20 cellular contexts compared by ENCODE assay signal in genomic region chr3:7484636-7485035, GRCh38.
DNase-seq lines count a peak whose midpoint lies in the region; ATAC-seq and TF ChIP-seq lines count a peak whose summit lies in the region.
"Had no signal": no experiment of that assay in that cellular context is flagged by ENCODE, and none has a peak within 500 bp of the region (broad histone marks: within the 10 kb centered on the region; RNA-seq: fewer than 3 reads in every experiment).

No MANE protein-coding gene starts in this region.

- no peaks in the 10 kb centered on the region for H4K20me1 ChIP-seq in HCT116 (ENCODE audit: insufficient read depth)

- CTCF ChIA-PET in HCT116 (lab: Charles Lee), result no interaction called here
- CTCF ChIA-PET in activated CD4-positive, alpha-beta T cell treated with anti-CD3 and anti-CD28 coated beads for 36 hours (lab: Charles Lee), result interaction anchor here (0.7 kb wide), 1 partner anchor 84 kb away, joined by 3 read pairs; no protein-coding TSS in a partner anchor

- no peak overlapping the region for H3K4me3 Mint-ChIP-seq in activated CD4-positive, alpha-beta T cell treated with anti-CD3 and anti-CD28 coated beads for 36 hours
- H3K4me3 Mint-ChIP-seq: HFFc6 had no signal

- no peak overlapping the region for H2AFZ ChIP-seq in HCT116 (ENCODE audit: low read depth, low read length, poor library complexity, severe bottlenecking)

- ATAC-seq in HCT116 (no peak), omental fat pad (ENCODE audit: low FRiP score) (no peak)
- ATAC-seq in activated CD4-positive, alpha-beta T cell treated with anti-CD3 and anti-CD28 coated beads for 36 hours, result no peak
- ATAC-seq: A549, Panc1 had no signal

- RAD21 ChIA-PET in HCT116 (lab: Charles Lee; ENCODE audit: low non-redundant PET in 1 of 2, low total read pairs in 2 of 2, uncharacterized antibody in 2 of 2, unreplicated experiment in 2 of 2), result no interaction called here

- H3K4me1 Mint-ChIP-seq in activated CD4-positive, alpha-beta T cell treated with anti-CD3 and anti-CD28 coated beads for 36 hours, result no peaks in the 10 kb centered on the region

- no peaks in the 10 kb centered on the region for H3K9me2 ChIP-seq in HCT116 (ENCODE audit: insufficient read depth)

- POLR2A ChIA-PET in HCT116 (lab: Charles Lee), result interaction anchor here (0.6 kb wide), 1 partner anchor 61 kb away, joined by 7 read pairs; no protein-coding TSS in a partner anchor
- POLR2A ChIA-PET in activated CD4-positive, alpha-beta T cell treated with anti-CD3 and anti-CD28 coated beads for 36 hours (lab: Charles Lee), result no interaction called here

- intact Hi-C loops in HCT116 (cut with micrococcal nuclease), result no loop called here
- intact Hi-C loops in activated CD4-positive, alpha-beta T cell treated with anti-CD3 and anti-CD28 coated beads for 36 hours (cut with DNase I, micrococcal nuclease), result no loop called here

- H3K27me3 ChIP-seq in HCT116 (ENCODE audit: insufficient read depth, low read length), result no peaks in the 10 kb centered on the region
- no peaks in the 10 kb centered on the region for H3K27me3 ChIP-seq in WERI-Rb-1 (ENCODE audit: insufficient read depth, low read depth, severe bottlenecking)

- H3K4me2 ChIP-seq in HCT116 (ENCODE audit: low read length), result 0 out of 2 replicates have a peak overlapping the region, but pooled peaks have one; percentile 8
- H3K4me2 ChIP-seq: A549 had no signal

- DNase-seq in HCT116 (ENCODE audit: low read depth, low spot score) (no peak), astrocyte of the cerebellum (ENCODE audit: low read depth) (peak; percentile 68), epithelial cell of prostate (ENCODE audit: low read depth, low spot score) (peak; percentile 33), lung microvascular endothelial cell (ENCODE audit: low read depth in 2 of 2) (peak; percentile 13 to 17), omental fat pad (ENCODE audit: low spot score) (no peak), AG20443 (ENCODE audit: low spot score) (no peak), WERI-Rb-1 (no peak)
- no peak for DNase-seq in activated CD4-positive, alpha-beta T cell treated with anti-CD3 and anti-CD28 coated beads for 36 hours
- DNase-seq: AML-193, GOT3, HFFc6, IMR-90, MV-4-11, NCI-H1417 treated with DMSO at 0.1 percent for 48 hours, NCI-H2029, NCI-H2171 treated with DMSO at 0.1 percent for 48 hours, NCI-H510A, SHP77 treated with DMSO at 0.1 percent for 48 hours had no signal

- peaks cover 0 to 10% of the 10 kb centered on the region in 2 experiments; a peak in 2 of 4 replicates for H3K4me1 ChIP-seq in HCT116 (ENCODE audit: control insufficient read depth in 1 of 2, insufficient read depth in 2 of 2, low read length in 2 of 2)
- H3K4me1 ChIP-seq: A549 had no signal

- H3K9me3 ChIP-seq in HCT116 (ENCODE audit: control insufficient read depth in 1 of 2, insufficient read depth in 1 of 2, low read depth in 1 of 2, low read length in 2 of 2), result no peaks in the 10 kb centered on the region
- no peaks in the 10 kb centered on the region for H3K9me3 ChIP-seq in WERI-Rb-1 (ENCODE audit: severe bottlenecking)
- H3K9me3 ChIP-seq: A549 had no signal

- no peaks in the 10 kb centered on the region for H3K79me2 ChIP-seq in HCT116 (ENCODE audit: insufficient read depth, low read length)

- no peaks in the 10 kb centered on the region for H3K36me3 Mint-ChIP-seq in activated CD4-positive, alpha-beta T cell treated with anti-CD3 and anti-CD28 coated beads for 36 hours (ENCODE audit: low read depth)

- H3K27me3 Mint-ChIP-seq in activated CD4-positive, alpha-beta T cell treated with anti-CD3 and anti-CD28 coated beads for 36 hours, result no peaks in the 10 kb centered on the region

- no peak for TF ChIP-seq RAD21 in HCT116 (IDR thresholded peaks at IDR 0.05; ENCODE audit: low read depth)

- H3K9ac ChIP-seq in HCT116 (ENCODE audit: low read length), result no peak overlapping the region

- no TSS peak for BruUV-seq in HCT116 (replicated peaks; lab: Mats Ljungman, UMichigan)

- no peak overlapping the region for H3K4me3 ChIP-seq in HCT116 (replicated peaks in 1 of 2; ENCODE audit: low read depth in 1 of 2, low read length in 2 of 2)
- no peak overlapping the region for H3K4me3 ChIP-seq in astrocyte of the cerebellum (ENCODE audit: low read depth, low read length)
- H3K4me3 ChIP-seq in WERI-Rb-1 (ENCODE audit: low read depth, low read length), result no peak overlapping the region
- H3K4me3 ChIP-seq: A549 had no signal

- no peak for TF ChIP-seq POLR2A in HCT116 (IDR thresholded peaks at IDR 0.05; ENCODE audit: borderline replicate concordance, extremely low read depth, insufficient read depth, insufficient read length)

- TF ChIP-seq CTCF in HCT116 (IDR thresholded peaks at IDR 0.05 in 2 of 3, conservative IDR thresholded peaks at IDR 0.05 in 1 of 3; ENCODE audit: borderline replicate concordance in 1 of 3, insufficient read depth in 1 of 3, low read depth in 2 of 3, low read length in 2 of 3), result no peak
- TF ChIP-seq CTCF in astrocyte of the cerebellum (IDR thresholded peaks at IDR 0.05; ENCODE audit: low read depth, low read length, missing control alignments), result no peak
- TF ChIP-seq CTCF in omental fat pad (IDR thresholded peaks at IDR 0.05), result no peak
- no peak for TF ChIP-seq CTCF in WERI-Rb-1 (IDR thresholded peaks at IDR 0.05; ENCODE audit: low read depth, low read length)

- no peaks in the 10 kb centered on the region for H3K9me3 Mint-ChIP-seq in activated CD4-positive, alpha-beta T cell treated with anti-CD3 and anti-CD28 coated beads for 36 hours (ENCODE audit: low read depth)

- H3K36me3 ChIP-seq in HCT116 (ENCODE audit: control insufficient read depth in 1 of 2, insufficient read depth in 2 of 2, low read length in 2 of 2), result no peaks in the 10 kb centered on the region
- H3K36me3 ChIP-seq in WERI-Rb-1, result no peaks in the 10 kb centered on the region

- no peak overlapping the region for H3K27ac Mint-ChIP-seq in activated CD4-positive, alpha-beta T cell treated with anti-CD3 and anti-CD28 coated beads for 36 hours
- H3K27ac Mint-ChIP-seq: HFFc6 had no signal

- no peak overlapping the region for H3K27ac ChIP-seq in HCT116 (ENCODE audit: low read depth, low read length)
- H3K27ac ChIP-seq in epithelial cell of prostate, result no peak overlapping the region
- H3K27ac ChIP-seq in WERI-Rb-1, result no peak overlapping the region
- H3K27ac ChIP-seq: A549 had no signal

- in situ Hi-C loops in astrocyte of the cerebellum (cut with HindIII; ENCODE audit: low sequenced_read_pairs), result no loop called here

TF ChIP-seq in HCT116, 20 proteins besides CTCF, POLR2A, EP300 and RAD21 (continues in another document):
- TF ChIP-seq EZH2phosphoT487 (IDR thresholded peaks at IDR 0.05; ENCODE audit: borderline replicate concordance) (no peak), ZBTB33 (IDR thresholded peaks at IDR 0.05; ENCODE audit: extremely low read depth, insufficient replicate concordance, low read length) (no peak), JUND (IDR thresholded peaks at IDR 0.05) (peak; percentile 31; the same call in 1 of the 2 replicates), YY1 (IDR thresholded peaks at IDR 0.05; ENCODE audit: extremely low read depth, insufficient replicate concordance, low read depth, low read length) (no peak), EZH2 (IDR thresholded peaks at IDR 0.05) (no peak), POLR2AphosphoS5 (IDR thresholded peaks at IDR 0.05; ENCODE audit: low read depth, low read length) (no peak), CEBPB (IDR thresholded peaks at IDR 0.05; ENCODE audit: low read depth) (no peak), REST (IDR thresholded peaks at IDR 0.05; ENCODE audit: low read depth) (no peak), EGR1 (IDR thresholded peaks at IDR 0.05; ENCODE audit: low read depth) (no peak), CBX3 (IDR thresholded peaks at IDR 0.05; ENCODE audit: low read depth) (peak; percentile 24; the same call in 1 of the 2 replicates), MAX (IDR thresholded peaks at IDR 0.05) (no peak)

Comparison
In these comparisons a context has a peak if more than half of its experiments do, and no peak if none do; other contexts are left out.
1. DNase-seq: peak in astrocyte of the cerebellum (single experiment), epithelial cell of prostate (single experiment) and lung microvascular endothelial cell (2 of 2); none in HCT116 (single experiment), omental fat pad (single experiment), AG20443 (single experiment), activated CD4-positive, alpha-beta T cell treated with anti-CD3 and anti-CD28 coated beads for 36 hours (single experiment) and WERI-Rb-1 (single experiment).